Comparison of ENCODE assay signal across 2 cellular contexts in genomic region chr20:25116746-25117457, GRCh38.
TF ChIP-seq lines count a peak whose summit lies in the region.

No MANE protein-coding gene starts in this region.

TF ChIP-seq in HepG2, 621 proteins besides CTCF, POLR2A, EP300 and RAD21:
- TF ChIP-seq ZNF790 (CRISPR knock-in tag; IDR thresholded peaks at IDR 0.05; ENCODE audit: borderline replicate concordance) (0 out of 2 replicates have a peak, but pooled peaks have one; percentile 33), HCFC1 (IDR thresholded peaks at IDR 0.05; ENCODE audit: low read depth, low read length) (no peak)

TF ChIP-seq in WTC11, 78 proteins besides CTCF, POLR2A, EP300 and RAD21:
- TF ChIP-seq E2F5 (CRISPR knock-in tag; IDR thresholded peaks at IDR 0.05) (no peak), ZNF263 (CRISPR knock-in tag; IDR thresholded peaks at IDR 0.05; ENCODE audit: low read depth) (no peak), FOXJ3 (CRISPR knock-in tag; IDR thresholded peaks at IDR 0.05; ENCODE audit: borderline replicate concordance) (no peak), STAT6 (CRISPR knock-in tag; conservative IDR thresholded peaks at IDR 0.05; ENCODE audit: low read depth) (no peak), MLX (CRISPR knock-in tag; IDR thresholded peaks at IDR 0.05) (no peak)
TF ChIP-seq in WTC11: peak in this region for 0.
